In the genomic region with DNA sequence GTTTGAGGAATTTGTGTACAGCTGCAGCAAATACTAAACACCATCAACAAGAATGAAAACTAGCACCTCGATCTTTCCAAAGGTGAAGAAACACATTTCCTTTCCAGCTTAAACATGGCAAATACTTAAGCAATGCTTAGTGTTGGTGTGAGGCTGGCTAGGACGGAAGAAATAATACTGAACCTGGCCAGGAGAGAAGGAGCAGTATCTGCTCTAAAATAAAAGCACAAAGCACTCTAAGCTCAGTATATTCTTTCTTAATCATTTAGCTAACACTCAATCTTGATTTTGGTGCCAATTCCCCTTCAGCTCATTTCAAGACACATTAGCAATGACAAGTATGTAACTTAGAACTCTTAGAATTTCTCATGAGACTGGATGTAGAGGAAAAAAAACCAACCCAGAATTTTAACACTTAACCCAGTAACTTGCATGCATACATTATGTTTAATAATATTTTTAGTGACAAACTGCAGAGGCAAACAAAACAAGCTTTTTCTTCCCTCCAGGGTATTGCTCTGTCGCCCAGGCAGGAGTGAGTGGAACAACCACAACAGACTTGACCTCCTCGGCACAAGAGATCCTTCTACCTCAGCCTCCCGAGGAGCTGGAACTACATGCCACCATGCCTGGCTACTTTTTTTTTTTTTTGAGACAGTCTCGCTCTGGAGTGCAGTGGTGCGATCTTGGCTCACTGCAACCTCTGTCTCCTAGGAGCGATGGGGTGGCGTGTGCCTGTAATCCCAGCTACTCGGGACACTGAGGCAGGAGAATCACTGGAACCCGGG, we compare ENCODE assay signal across 26 cellular contexts.
"Had no signal": no experiment of that assay in that cellular context is flagged by ENCODE, and none has a peak within 500 bp of the region (broad histone marks: within the 10 kb centered on the region; RNA-seq: fewer than 3 reads in every experiment).

No MANE protein-coding gene starts in this region.

- H3K27ac ChIP-seq: breast epithelium, right atrium auricular region, tibial nerve, uterus, WERI-Rb-1 had no signal

- DNase-seq: activated CD4-positive, alpha-beta memory T cell treated with anti-CD3 and anti-CD28 coated beads for 36 hours; activated CD4-positive, alpha-beta T cell treated with anti-CD3 and anti-CD28 coated beads for 48 hours; activated CD8-positive, alpha-beta memory T cell treated with anti-CD3 and anti-CD28 coated beads, Interleukin-2, amount 50 U/mL, for 4 hours; activated naive CD4-positive, alpha-beta T cell; activated T-cell treated with anti-CD3 and anti-CD28 coated beads, Interleukin-2, amount 50 U/mL, for 1 hour; central memory CD4-positive, alpha-beta T cell; foreskin melanocyte; islet precursor cell; left ventricle myocardium superior; mesenchymal stem cell; natural killer cell; stimulated activated CD4-positive, alpha-beta T cell treated with anti-CD3 and anti-CD28 coated beads, Interleukin-15, amount 100 ng/mL, for 24 hours; stimulated activated CD4-positive, alpha-beta T cell treated with anti-CD3 and anti-CD28 coated beads, Interleukin-2, amount 100 ng/mL, for 24 hours; stimulated activated naive CD4-positive, alpha-beta T cell; T-helper 17 cell; T1000; uterus; WERI-Rb-1 had no signal

- H3K9me3 ChIP-seq: breast epithelium, right atrium auricular region, tibial nerve, uterus had no signal

- H3K9me3 Mint-ChIP-seq: activated CD4-positive, alpha-beta memory T cell treated with anti-CD3 and anti-CD28 coated beads for 36 hours; activated naive CD4-positive, alpha-beta T cell treated with anti-CD3 and anti-CD28 coated beads, Interleukin-2, amount 50 U/mL, for 72 hours; dendritic cell treated with granulocyte-macrophage colony-stimulating factor and Interleukin-4, amounts not matched to agents 40 ng/mL and 50 ng/mL, for 4 days; endodermal cell; natural killer cell had no signal

- H3K27ac Mint-ChIP-seq: activated CD4-positive, alpha-beta memory T cell treated with anti-CD3 and anti-CD28 coated beads for 36 hours; dendritic cell treated with granulocyte-macrophage colony-stimulating factor and Interleukin-4, amounts not matched to agents 40 ng/mL and 50 ng/mL, for 4 days; natural killer cell; T-helper 17 cell had no signal

- H3K4me1 ChIP-seq: breast epithelium, right atrium auricular region, uterus had no signal

- H3K27me3 ChIP-seq: breast epithelium, right atrium auricular region, tibial nerve, uterus had no signal

- H3K27me3 Mint-ChIP-seq: activated CD4-positive, alpha-beta memory T cell treated with anti-CD3 and anti-CD28 coated beads for 36 hours; dendritic cell treated with granulocyte-macrophage colony-stimulating factor and Interleukin-4, amounts not matched to agents 40 ng/mL and 50 ng/mL, for 4 days; T-helper 17 cell had no signal

- H3K4me3 Mint-ChIP-seq: activated CD4-positive, alpha-beta memory T cell treated with anti-CD3 and anti-CD28 coated beads for 36 hours; dendritic cell treated with granulocyte-macrophage colony-stimulating factor and Interleukin-4, amounts not matched to agents 40 ng/mL and 50 ng/mL, for 4 days; endodermal cell; natural killer cell; T-helper 17 cell had no signal

- H3K36me3 ChIP-seq: breast epithelium, uterus, WERI-Rb-1 had no signal

- H3K36me3 Mint-ChIP-seq: activated naive CD4-positive, alpha-beta T cell treated with anti-CD3 and anti-CD28 coated beads, Interleukin-2, amount 50 U/mL, for 72 hours; natural killer cell had no signal

- ATAC-seq: activated CD4-positive, CD25-positive, alpha-beta regulatory T cell treated with anti-CD3 and anti-CD28 coated beads, Interleukin-2, amount 50 U/mL, for 24 hours; activated naive CD4-positive, alpha-beta T cell treated with anti-CD3 and anti-CD28 coated beads, Interleukin-2, amount 50 U/mL, for 72 hours; esophagus mucosa; left ventricle myocardium superior; natural killer cell; T-helper 17 cell had no signal

- H3K4me1 Mint-ChIP-seq: natural killer cell had no signal

- H3K4me3 ChIP-seq: breast epithelium, right atrium auricular region, tibial nerve, uterus had no signal
